In genomic region chr7:151226560-151226874, GRCh38 we compare ENCODE assay signal across 8 cellular contexts. TPM values are rescaled to one million over a fixed set of nuclear protein-coding genes. Genes with fewer than 3 reads are reported as not detected.
DNase-seq lines count a peak whose midpoint lies in the region; ATAC-seq and TF ChIP-seq lines count a peak whose summit lies in the region.

No MANE protein-coding gene starts in this region.

- H3K9me3 ChIP-seq in adipocyte (ENCODE audit: control insufficient read depth, low read length) = no peaks in the 10 kb centered on the region
- H3K9me3 ChIP-seq in right lobe of liver = no peaks in the 10 kb centered on the region
- no peaks in the 10 kb centered on the region for H3K9me3 ChIP-seq in upper lobe of right lung

- H3K36me3 Mint-ChIP-seq in HFFc6 (ENCODE audit: low read depth) = peaks cover 35% of the 10 kb centered on the region

- H3K36me3 ChIP-seq in adipocyte (ENCODE audit: control insufficient read depth, insufficient read depth, low read length, severe bottlenecking) = peaks cover 35% of the 10 kb centered on the region
- H3K36me3 ChIP-seq in right lobe of liver = peaks cover 0 to 34% (median 10%) of the 10 kb centered on the region in 4 donors
- peaks cover 33% of the 10 kb centered on the region for H3K36me3 ChIP-seq in upper lobe of right lung

- no peak for TF ChIP-seq POLR2A in right lobe of liver (IDR thresholded peaks at IDR 0.05)

- ATAC-seq in right lobe of liver = peak; percentile 0 to 7 (median 5)
- peak; percentile 0 for ATAC-seq in upper lobe of right lung
- no peak for ATAC-seq in GM19467 (IDR thresholded peaks at IDR 0.05; ENCODE audit: unreplicated experiment)
- no peak for ATAC-seq in HG02763 (IDR thresholded peaks at IDR 0.05; ENCODE audit: unreplicated experiment)

- intact Hi-C loops in right lobe of liver (cut with DNase I) (no loop called here), upper lobe of right lung (cut with DNase I) (no loop called here)

- H3K4me3 Mint-ChIP-seq in HFFc6 = peak overlapping the region; percentile 97

- no peaks in the 10 kb centered on the region; the same call in 1 of the 2 replicates for H3K27me3 Mint-ChIP-seq in HFFc6 (ENCODE audit: insufficient read depth)

- no peaks in the 10 kb centered on the region for H3K9me3 Mint-ChIP-seq in HFFc6

- H3K27me3 ChIP-seq in adipocyte (replicated peaks; ENCODE audit: control insufficient read depth, insufficient read depth, low read length) (no peaks in the 10 kb centered on the region), right lobe of liver (no peaks in the 10 kb centered on the region), upper lobe of right lung (no peaks in the 10 kb centered on the region)

- peaks cover 21% of the 10 kb centered on the region for H3K4me1 ChIP-seq in adipocyte (ENCODE audit: control insufficient read depth, insufficient read depth, low read length)
- H3K4me1 ChIP-seq in right lobe of liver = peaks cover 0 to 16% (median 5%) of the 10 kb centered on the region in 4 donors
- H3K4me1 ChIP-seq in upper lobe of right lung = peaks cover 20% of the 10 kb centered on the region

- H3K4me3 ChIP-seq in AG04449 (ENCODE audit: low read depth, low read length) = peak overlapping the region; percentile 89
- H3K4me3 ChIP-seq in adipocyte (ENCODE audit: low read length) = peak overlapping the region; percentile 88
- peak overlapping the region; percentile 80 to 95 (median 87) for H3K4me3 ChIP-seq in right lobe of liver
- peak overlapping the region; percentile 83 for H3K4me3 ChIP-seq in upper lobe of right lung

- peak overlapping the region; percentile 96 for H3K27ac Mint-ChIP-seq in HFFc6

- H3K4me1 Mint-ChIP-seq in HFFc6 (ENCODE audit: low read depth) = peaks cover 38% of the 10 kb centered on the region

- H3K27ac ChIP-seq in right lobe of liver (peak overlapping the region in 2 of 3 donors; percentile 47 to 54), upper lobe of right lung (peak overlapping the region; percentile 48)

- 3% methylated on average over 14 of the region's 15 CpGs for WGBS in right lobe of liver (ENCODE audit: insufficient coverage, low coverage, low lambda C conversion rate, missing lambda C conversion rate)

- H3K9ac ChIP-seq in adipocyte (ENCODE audit: low read length) = peak overlapping the region; percentile 95

- POLR2A ChIA-PET in AG04449 (lab: Yijun Ruan, JAX) = interaction anchor here (0.7 to 1.7 kb wide), 6 partner anchors 10 to 542 kb away, joined by 3 to 16 read pairs (median 8); no protein-coding TSS in a partner anchor

- no peak for DNase-seq in AG04449 (ENCODE audit: low read depth, low spot score)
- no peak for DNase-seq in HFFc6
- DNase-seq in adipocyte (ENCODE audit: low read depth) = no peak
- no peak for DNase-seq in right lobe of liver
- no peak for DNase-seq in upper lobe of right lung
- no peak for DNase-seq in GF-D8 (lab: John Stamatoyannopoulos, UW)

- CTCF ChIA-PET in AG04449 (lab: Yijun Ruan, JAX) = interaction anchor here (0.6 to 8.5 kb wide), 6 partner anchors 10 to 208 kb away, joined by 3 to 109 read pairs (median 4); no protein-coding TSS in a partner anchor

- TF ChIP-seq CTCF in AG04449 (IDR thresholded peaks at IDR 0.05; ENCODE audit: insufficient read depth, low read length, missing control alignments) = no peak
- no peak for TF ChIP-seq CTCF in HFFc6 (IDR thresholded peaks at IDR 0.05)
- TF ChIP-seq CTCF in right lobe of liver (IDR thresholded peaks at IDR 0.05) = no peak
- TF ChIP-seq CTCF in upper lobe of right lung (IDR thresholded peaks at IDR 0.05) = no peak

RNA-seq across cellular contexts. Expression of gene ABCF2, which starts 0.5 kb away (rescaled TPM):
- total RNA-seq in HFFc6 (2021; fragmentation: NEBNext Ultra II Directional; extraction: Animal tissue kit (Norgen Biotek cat#: 25700)) = 10 to 100 TPM; 63.8 to 79.7 (median 67.8) TPM
- total RNA-seq in right lobe of liver (10 to 100 TPM in 4 of 6 experiments, 1 to 10 TPM in 2; 7.3 to 22.3 (median 11.4) TPM), upper lobe of right lung (26.3 TPM)

RNA-seq across cellular contexts. Expression of gene CHPF2, which starts 5.8 kb away (rescaled TPM):
- 100 to 1,000 TPM; 125 to 171 (median 138) TPM for total RNA-seq in HFFc6 (2021; fragmentation: NEBNext Ultra II Directional; extraction: Animal tissue kit (Norgen Biotek cat#: 25700))
- 10 to 100 TPM; 11.9 to 20.7 (median 17.7) TPM for total RNA-seq in right lobe of liver
- total RNA-seq in upper lobe of right lung = 37.2 TPM

RNA-seq across cellular contexts. Expression of gene H2BK1, which starts 16.2 kb away (rescaled TPM):
- total RNA-seq in HFFc6 (2021; fragmentation: NEBNext Ultra II Directional; extraction: Animal tissue kit (Norgen Biotek cat#: 25700)) = not detected
- total RNA-seq in right lobe of liver (not detected), upper lobe of right lung (not detected)

RNA-seq across cellular contexts. Expression of gene SMARCD3, which starts 22.0 kb away (rescaled TPM):
- 10 to 100 TPM; 28.0 to 32.9 (median 31.2) TPM for total RNA-seq in HFFc6 (2021; fragmentation: NEBNext Ultra II Directional; extraction: Animal tissue kit (Norgen Biotek cat#: 25700))
- total RNA-seq in right lobe of liver (1 to 10 TPM; 2.4 to 7.3 (median 2.7) TPM), upper lobe of right lung (61.5 TPM)

RNA-seq across cellular contexts. Expression of gene ASB10, which starts 39.5 kb away (rescaled TPM):
- total RNA-seq in HFFc6 (2021; fragmentation: NEBNext Ultra II Directional; extraction: Animal tissue kit (Norgen Biotek cat#: 25700)) = not detected
- total RNA-seq in right lobe of liver = not detected
- total RNA-seq in upper lobe of right lung = not detected

Comparison
In these comparisons a context has a peak if more than half of its experiments do, and no peak if none do; other contexts are left out.
1. ATAC-seq: peak in right lobe of liver (4 of 4) and upper lobe of right lung (single experiment); none in GM19467 (single experiment) and HG02763 (single experiment).
2. Peak in every context shown above with its lines, with median percentiles within 50 percentile points of each other: H3K4me3 ChIP-seq.